Comparison of ENCODE assay signal across 17 cellular contexts in the genomic region with DNA sequence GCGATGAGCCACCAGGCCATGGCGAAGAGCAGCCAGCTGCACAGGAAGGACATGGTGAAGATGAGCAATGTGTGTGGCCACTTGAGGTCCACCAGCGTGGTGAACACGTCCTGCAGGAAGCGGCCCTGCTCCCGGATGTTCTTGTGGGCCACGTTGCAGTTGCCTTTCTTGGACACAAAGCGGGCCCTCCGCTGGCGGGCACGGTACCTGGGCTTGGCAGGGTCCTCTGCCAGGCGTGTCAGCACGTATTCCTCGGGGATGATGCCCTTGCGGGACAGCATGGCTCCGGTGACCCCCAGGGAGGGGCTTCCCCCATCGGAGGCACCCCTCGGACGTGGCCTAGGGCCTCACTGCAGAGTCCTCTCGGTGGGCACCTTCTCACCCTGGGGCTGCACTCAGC. TPM values are rescaled to one million over a fixed set of nuclear protein-coding genes. Genes with fewer than 3 reads are reported as not detected.
DNase-seq lines count a peak whose midpoint lies in the region; TF ChIP-seq lines count a peak whose summit lies in the region.
"Had no signal": no experiment of that assay in that cellular context is flagged by ENCODE, and none has a peak within 500 bp of the region (broad histone marks: within the 10 kb centered on the region; RNA-seq: fewer than 3 reads in every experiment).

No MANE protein-coding gene starts in this region.

- peaks cover 1% of the 10 kb centered on the region for H3K4me1 Mint-ChIP-seq in T-helper 2 cell treated with Interferon-gamma antibody and Interleukin-4, amounts not matched to agents 5 μg/mL and 100 μg/mL, for 36 hours (ENCODE audit: low read depth)
- peaks cover 41% of the 10 kb centered on the region for H3K4me1 Mint-ChIP-seq in brain

- H2AK5ac ChIP-seq in neuronal stem cell (ENCODE audit: low read depth, low read length) = peak overlapping the region; percentile 66

- H3K9ac ChIP-seq in neuronal stem cell (ENCODE audit: low read depth, low read length, poor library complexity) = no peak overlapping the region

- H3K36me3 ChIP-seq in neuronal stem cell (replicated peaks in 1 of 2; ENCODE audit: control insufficient read depth in 2 of 2, insufficient read depth in 2 of 2, low read length in 2 of 2) = no peaks in the 10 kb centered on the region
- H3K36me3 ChIP-seq: ascending aorta, esophagus squamous epithelium, MG63, Peyer's patch had no signal

- H2AFZ ChIP-seq in neuronal stem cell (ENCODE audit: low read length) = no peak overlapping the region

- H3K14ac ChIP-seq in neuronal stem cell (ENCODE audit: low read length) = no peak overlapping the region

- peak overlapping the region; percentile 2 for H2BK15ac ChIP-seq in neuronal stem cell (ENCODE audit: low read length)

- no peak overlapping the region for H3K4ac ChIP-seq in neuronal stem cell (ENCODE audit: low read length)

- peak overlapping the region; percentile 76 for H3K18ac ChIP-seq in neuronal stem cell (ENCODE audit: low read length)

- no peak overlapping the region for H3K4me2 ChIP-seq in neuronal stem cell (ENCODE audit: insufficient read depth, low read length, poor library complexity, severe bottlenecking)

- peaks cover 2 to 5% of the 10 kb centered on the region in 2 donors for H3K4me1 ChIP-seq in neuronal stem cell (ENCODE audit: control insufficient read depth in 2 of 2, insufficient read depth in 1 of 2, low read depth in 1 of 2, low read length in 2 of 2)

- peaks cover 22% of the 10 kb centered on the region for H3K27me3 Mint-ChIP-seq in T-helper 2 cell treated with Interferon-gamma antibody and Interleukin-4, amounts not matched to agents 5 μg/mL and 100 μg/mL, for 36 hours (ENCODE audit: low read depth)
- H3K27me3 Mint-ChIP-seq in brain = peaks cover 3% of the 10 kb centered on the region

- peaks cover 0 to 37% (median 5%) of the 10 kb centered on the region in 3 experiments for H3K27me3 ChIP-seq in neuronal stem cell (ENCODE audit: control insufficient read depth in 3 of 3, insufficient read depth in 3 of 3, low read depth in 1 of 3, low read length in 3 of 3)
- H3K27me3 ChIP-seq: ascending aorta, MG63, Peyer's patch had no signal

- no peak overlapping the region for H3K27ac ChIP-seq in neuronal stem cell (replicated peaks; ENCODE audit: low read length)
- H3K27ac ChIP-seq: esophagus squamous epithelium had no signal

- TF ChIP-seq CTCF in GM13977 (IDR thresholded peaks at IDR 0.05; ENCODE audit: extremely low read depth, insufficient read depth, missing control alignments) = no peak
- no peak for TF ChIP-seq CTCF in brain (conservative IDR thresholded peaks at IDR 0.05)

- peaks cover 5 to 8% of the 10 kb centered on the region in 2 donors for H3K9me3 ChIP-seq in neuronal stem cell (replicated peaks in 1 of 2; ENCODE audit: control insufficient read depth in 2 of 2, insufficient read depth in 1 of 2, low read depth in 1 of 2, low read length in 2 of 2)
- H3K9me3 ChIP-seq: A549, ascending aorta, esophagus squamous epithelium, MG63, Peyer's patch had no signal

- no peaks in the 10 kb centered on the region for H3K36me3 Mint-ChIP-seq in T-helper 2 cell treated with Interferon-gamma antibody and Interleukin-4, amounts not matched to agents 5 μg/mL and 100 μg/mL, for 36 hours (ENCODE audit: low read depth)
- H3K36me3 Mint-ChIP-seq in brain = peaks cover 8% of the 10 kb centered on the region

- no peak overlapping the region for H3K4me3 ChIP-seq in neuronal stem cell (ENCODE audit: low read length in 2 of 2)
- H3K4me3 ChIP-seq: MG63 had no signal

- WGBS in neuronal stem cell (ENCODE audit: extremely low coverage in 2 of 2, insufficient read length in 2 of 2, insufficient replicate concordance in 1 of 2), 2 donors = no CpG with 5 or more reads among the region's 20 CpGs

- no peak for DNase-seq in T-helper 2 cell treated with Interferon-gamma antibody and Interleukin-4, amounts not matched to agents 5 μg/mL and 100 μg/mL, for 36 hours (ENCODE audit: low spot score)
- DNase-seq in T-helper 2 cell (no peak), GM13977 (ENCODE audit: low spot score) (peak; percentile 13), neuronal stem cell (ENCODE audit: low spot score) (no peak), NCI-H226 (no peak), NCI-H187 (lab: John Stamatoyannopoulos, UW) (no peak), epidermal melanocyte (ENCODE audit: insufficient read length, low spot score) (no peak)
- DNase-seq: activated CD4-positive, CD25-positive, alpha-beta regulatory T cell; esophagus squamous epithelium; GF-D8; left cardiac atrium; MG63; Peyer's patch had no signal

- no peak overlapping the region for H4K8ac ChIP-seq in neuronal stem cell (ENCODE audit: low read depth, low read length)

- no peak overlapping the region for H2BK120ac ChIP-seq in neuronal stem cell (ENCODE audit: low read depth, low read length)

- H2BK5ac ChIP-seq in neuronal stem cell (ENCODE audit: low read length) = peak overlapping the region; percentile 20

- no peak overlapping the region for H3K27ac Mint-ChIP-seq in T-helper 2 cell treated with Interferon-gamma antibody and Interleukin-4, amounts not matched to agents 5 μg/mL and 100 μg/mL, for 36 hours
- H3K27ac Mint-ChIP-seq in brain = peak overlapping the region in 1 of 5 experiments; percentile 37

- peak overlapping the region; percentile 90 for H3K23ac ChIP-seq in neuronal stem cell (ENCODE audit: low read depth, low read length, poor library complexity)

- H3K9me3 Mint-ChIP-seq in T-helper 2 cell treated with Interferon-gamma antibody and Interleukin-4, amounts not matched to agents 5 μg/mL and 100 μg/mL, for 36 hours = no peaks in the 10 kb centered on the region
- peaks cover 0 to 5% (median 0%) of the 10 kb centered on the region in 5 experiments for H3K9me3 Mint-ChIP-seq in brain
- H3K9me3 Mint-ChIP-seq: dendritic cell treated with granulocyte-macrophage colony-stimulating factor and Interleukin-4, amounts not matched to agents 40 ng/mL and 50 ng/mL, for 4 days had no signal

- peak overlapping the region; percentile 67 for H3K4me3 Mint-ChIP-seq in T-helper 2 cell treated with Interferon-gamma antibody and Interleukin-4, amounts not matched to agents 5 μg/mL and 100 μg/mL, for 36 hours
- peak overlapping the region; percentile 78 to 87 (median 82) for H3K4me3 Mint-ChIP-seq in brain

- no peaks in the 10 kb centered on the region for H3K79me1 ChIP-seq in neuronal stem cell (ENCODE audit: low read depth, low read length)

- H4K91ac ChIP-seq in neuronal stem cell (ENCODE audit: low read depth, low read length, poor library complexity) = no peak overlapping the region

- in situ Hi-C loops in GM13977 (cut with MboI; ENCODE audit: low pct_unique_long_range_greater_than_20kb, low sequenced_read_pairs, unreplicated experiment) = loop anchor here (10.0 kb wide), 1 partner anchor 117 kb away; no protein-coding TSS in a partner anchor

- peak overlapping the region; percentile 87 for H2BK12ac ChIP-seq in neuronal stem cell (ENCODE audit: low read length)

RNA-seq across cellular contexts. Expression of a gene that starts 0.6 kb away (rescaled TPM):
- polyA plus RNA-seq in brain (ENCODE audit: insufficient read depth, low read depth, low replicate concordance) = 21.1 TPM
- 4.0 TPM for polyA plus RNA-seq in neuronal stem cell (2013, experiment 1 of 2)
- 2.9 TPM for polyA plus RNA-seq in neuronal stem cell (2013, experiment 2 of 2)

RNA-seq across cellular contexts. Expression of a gene that starts 36.2 kb away (rescaled TPM):
- polyA plus RNA-seq in brain (ENCODE audit: insufficient read depth, low read depth, low replicate concordance) = 2.9 TPM
- polyA plus RNA-seq in neuronal stem cell (2013, experiment 1 of 2) = 1.6 TPM
- polyA plus RNA-seq in neuronal stem cell (2013, experiment 2 of 2) = 1.4 TPM
